In genomic region chr4:109434007-109434792, GRCh38 we compare ENCODE assay signal across 8 cellular contexts. TPM values are rescaled to one million over a fixed set of nuclear protein-coding genes. Genes with fewer than 3 reads are reported as not detected.
DNase-seq lines count a peak whose midpoint lies in the region; ATAC-seq and TF ChIP-seq lines count a peak whose summit lies in the region.

No MANE protein-coding gene starts in this region.

- TF ChIP-seq CTCF in DOHH2 (IDR thresholded peaks at IDR 0.05; ENCODE audit: low read depth, low read length, poor library complexity, severe bottlenecking) (no peak), testis (IDR thresholded peaks at IDR 0.05) (no peak)

- peak overlapping the region; percentile 88 for H3K4me2 ChIP-seq in DOHH2 (ENCODE audit: low read length)

- H3K4me3 ChIP-seq in DOHH2 (ENCODE audit: low read length) (peak overlapping the region; percentile 77), endocrine pancreas (ENCODE audit: control insufficient read depth, insufficient read depth, low read length) (peak overlapping the region; percentile 66), testis (peak overlapping the region; percentile 68 to 83)

- peak overlapping the region; percentile 90 for H3K4me3 Mint-ChIP-seq in activated CD4-positive, alpha-beta T cell treated with anti-CD3 and anti-CD28 coated beads, Interleukin-2, amount 10 ng/mL, durations not matched to agents 24 days and 14 days

- H3K9me2 ChIP-seq in DOHH2 (replicated peaks; ENCODE audit: control insufficient read depth, low read length): no peaks in the 10 kb centered on the region

- H3K36me3 ChIP-seq in DOHH2 (ENCODE audit: control insufficient read depth, low read length): no peaks in the 10 kb centered on the region
- no peaks in the 10 kb centered on the region for H3K36me3 ChIP-seq in endocrine pancreas (ENCODE audit: control insufficient read depth, insufficient read depth, low read length)
- no peaks in the 10 kb centered on the region for H3K36me3 ChIP-seq in testis (ENCODE audit: low read depth, missing control alignments)

- peaks cover 8% of the 10 kb centered on the region for H3K36me3 Mint-ChIP-seq in activated CD4-positive, alpha-beta T cell treated with anti-CD3 and anti-CD28 coated beads, Interleukin-2, amount 10 ng/mL, durations not matched to agents 24 days and 14 days (ENCODE audit: low read depth)

- H3F3A ChIP-seq in DOHH2 (ENCODE audit: control insufficient read depth, insufficient read depth): no peaks in the 10 kb centered on the region

- WGBS in testis, 2 donors: 0% methylated on average over 10 to 33 of the region's 65 CpGs

- H3K9me3 ChIP-seq in DOHH2 (ENCODE audit: control insufficient read depth, insufficient read depth, low read length): no peaks in the 10 kb centered on the region
- H3K9me3 ChIP-seq in endocrine pancreas (ENCODE audit: control insufficient read depth, low read length): no peaks in the 10 kb centered on the region
- no peaks in the 10 kb centered on the region for H3K9me3 ChIP-seq in testis

- peaks cover 19% of the 10 kb centered on the region for H4K20me1 ChIP-seq in DOHH2 (ENCODE audit: control insufficient read depth, insufficient read depth, low read depth, low read length)

- H3K79me2 ChIP-seq in DOHH2 (ENCODE audit: control insufficient read depth, low read length): peaks cover 63% of the 10 kb centered on the region

- H3K27ac ChIP-seq in DOHH2 (ENCODE audit: low read depth, low read length) (no peak overlapping the region), testis (peak overlapping the region; percentile 82 to 94)

- no peaks in the 10 kb centered on the region for H3K9me3 Mint-ChIP-seq in activated CD4-positive, alpha-beta T cell treated with anti-CD3 and anti-CD28 coated beads, Interleukin-2, amount 10 ng/mL, durations not matched to agents 24 days and 14 days

- no peaks in the 10 kb centered on the region for H3K27me3 Mint-ChIP-seq in activated CD4-positive, alpha-beta T cell treated with anti-CD3 and anti-CD28 coated beads, Interleukin-2, amount 10 ng/mL, durations not matched to agents 24 days and 14 days

- peak overlapping the region; percentile 87 for H3K9ac ChIP-seq in endocrine pancreas (ENCODE audit: control insufficient read depth, insufficient read depth, low read length)

- TF ChIP-seq POLR2A in testis (IDR thresholded peaks at IDR 0.05): no peak

- peak; percentile 46 for ATAC-seq in GM21390 (IDR thresholded peaks at IDR 0.05; ENCODE audit: unreplicated experiment)

- DNase-seq in HS-27A (ENCODE audit: low read depth) (peak; percentile 14), mesenteric fat pad (ENCODE audit: low spot score) (peak; percentile 90), testis (peak; percentile 55), NCI-H187 treated with DMSO at 0.1 percent for 48 hours (lab: John Stamatoyannopoulos, UW) (no peak)
- peak; percentile 75 for DNase-seq in activated CD4-positive, alpha-beta T cell treated with anti-CD3 and anti-CD28 coated beads, Interleukin-2, amount 10 ng/mL, durations not matched to agents 24 days and 14 days

- intact Hi-C loops in activated CD4-positive, alpha-beta T cell treated with anti-CD3 and anti-CD28 coated beads, Interleukin-2, amount 10 ng/mL, durations not matched to agents 24 days and 14 days (cut with micrococcal nuclease): loop anchor here (5.0 kb wide), 2 partner anchors 38 to 763 kb away; partner anchors contain the start of gene ELOVL6
- intact Hi-C loops in testis (cut with DNase I; ENCODE audit: low total_unique reads): loop anchor here (10.0 kb wide), 1 partner anchor 121 kb away; no protein-coding TSS in a partner anchor

- H3K27me3 ChIP-seq in DOHH2 (ENCODE audit: control insufficient read depth, low read length): no peaks in the 10 kb centered on the region
- H3K27me3 ChIP-seq in endocrine pancreas (ENCODE audit: control insufficient read depth, insufficient read depth, low read length): no peaks in the 10 kb centered on the region
- H3K27me3 ChIP-seq in testis: no peaks in the 10 kb centered on the region

- H3K4me1 ChIP-seq in DOHH2 (ENCODE audit: control insufficient read depth, low read length): peaks cover 45% of the 10 kb centered on the region
- H3K4me1 ChIP-seq in endocrine pancreas (ENCODE audit: control insufficient read depth, insufficient read depth, low read length): peaks cover 12% of the 10 kb centered on the region
- H3K4me1 ChIP-seq in testis: peaks cover 22% of the 10 kb centered on the region

- peaks cover 56% of the 10 kb centered on the region for H3K4me1 Mint-ChIP-seq in activated CD4-positive, alpha-beta T cell treated with anti-CD3 and anti-CD28 coated beads, Interleukin-2, amount 10 ng/mL, durations not matched to agents 24 days and 14 days

- peak overlapping the region; percentile 64 for H3K27ac Mint-ChIP-seq in activated CD4-positive, alpha-beta T cell treated with anti-CD3 and anti-CD28 coated beads, Interleukin-2, amount 10 ng/mL, durations not matched to agents 24 days and 14 days

RNA-seq across cellular contexts. Expression of gene SEC24B, which starts 0.6 kb away (rescaled TPM):
- 32.5 and 33.6 TPM in 2 replicates for total RNA-seq in activated CD4-positive, alpha-beta T cell treated with anti-CD3 and anti-CD28 coated beads, Interleukin-2, amount 10 ng/mL, durations not matched to agents 24 days and 14 days
- total RNA-seq in mesenteric fat pad (33.5 TPM), testis (10 to 100 TPM; 36.0 to 38.6 TPM)
- 22.7 TPM for polyA plus RNA-seq in testis (ENCODE audit: insufficient read depth, low read depth, low replicate concordance)
